18 cellular contexts compared by ENCODE assay signal in genomic region chr21:46554431-46555224, GRCh38. TPM values are rescaled to one million over a fixed set of nuclear protein-coding genes. Genes with fewer than 3 reads are reported as not detected.
DNase-seq lines count a peak whose midpoint lies in the region; ATAC-seq and TF ChIP-seq lines count a peak whose summit lies in the region.
"Had no signal": no experiment of that assay in that cellular context is flagged by ENCODE, and none has a peak within 500 bp of the region (broad histone marks: within the 10 kb centered on the region; RNA-seq: fewer than 3 reads in every experiment).

No MANE protein-coding gene starts in this region.

- no peak overlapping the region for H3K4me3 Mint-ChIP-seq in activated CD4-positive, alpha-beta T cell treated with anti-CD3 and anti-CD28 coated beads, Interleukin-2, amount 10 ng/mL, durations not matched to agents 7 days and 5 days
- peak overlapping the region in 1 of 2 donors; percentile 68 for H3K4me3 Mint-ChIP-seq in effector memory CD8-positive, alpha-beta T cell
- no peak overlapping the region for H3K4me3 Mint-ChIP-seq in HFFc6
- H3K4me3 Mint-ChIP-seq: activated CD4-positive, alpha-beta T cell treated with anti-CD3 and anti-CD28 coated beads for 36 hours; H9; IgD-negative memory B cell had no signal

- no peak for ATAC-seq in effector memory CD8-positive, alpha-beta T cell (replicated peaks)
- ATAC-seq in HG03097 (IDR thresholded peaks at IDR 0.05; ENCODE audit: low FRiP score, unreplicated experiment) (no peak), HG03039 (IDR thresholded peaks at IDR 0.05; ENCODE audit: unreplicated experiment) (no peak)
- ATAC-seq: activated CD4-positive, alpha-beta T cell treated with anti-CD3 and anti-CD28 coated beads for 36 hours; gastrocnemius medialis had no signal

- peaks cover 70% of the 10 kb centered on the region for H3K36me3 Mint-ChIP-seq in activated CD4-positive, alpha-beta T cell treated with anti-CD3 and anti-CD28 coated beads, Interleukin-2, amount 10 ng/mL, durations not matched to agents 7 days and 5 days (ENCODE audit: low read depth)
- peaks cover 52% of the 10 kb centered on the region for H3K36me3 Mint-ChIP-seq in effector memory CD8-positive, alpha-beta T cell (ENCODE audit: insufficient read depth)
- H3K36me3 Mint-ChIP-seq in HFFc6 (ENCODE audit: low read depth): peaks cover 18% of the 10 kb centered on the region

- H3K4me1 Mint-ChIP-seq in activated CD4-positive, alpha-beta T cell treated with anti-CD3 and anti-CD28 coated beads, Interleukin-2, amount 10 ng/mL, durations not matched to agents 7 days and 5 days: peaks cover 70% of the 10 kb centered on the region
- peaks cover 37 to 56% of the 10 kb centered on the region in 2 donors for H3K4me1 Mint-ChIP-seq in effector memory CD8-positive, alpha-beta T cell (ENCODE audit: low read depth in 2 of 2)
- H3K4me1 Mint-ChIP-seq in HFFc6 (ENCODE audit: low read depth): no peaks in the 10 kb centered on the region
- H3K4me1 Mint-ChIP-seq: H9 had no signal

- no peak for TF ChIP-seq CTCF in HFFc6 (IDR thresholded peaks at IDR 0.05)

- DNase-seq in activated CD4-positive, alpha-beta T cell treated with anti-CD3 and anti-CD28 coated beads, Interleukin-2, amount 10 ng/mL, durations not matched to agents 7 days and 5 days: no peak
- no peak for DNase-seq in activated CD4-positive, alpha-beta T cell treated with anti-CD3 and anti-CD28 coated beads, Interleukin-2, amount 50 U/mL, for 1 hour
- DNase-seq in COLO668 (lab: John Stamatoyannopoulos, UW; ENCODE audit: unreplicated experiment): peak; percentile 24
- DNase-seq in effector memory CD8-positive, alpha-beta T cell: no peak
- peak; percentile 79 for DNase-seq in mesenteric fat pad (ENCODE audit: low spot score)
- DNase-seq in HFFc6: no peak
- DNase-seq: activated CD4-positive, alpha-beta T cell treated with anti-CD3 and anti-CD28 coated beads for 36 hours; dermis blood vessel endothelial cell; erythroblast; gastrocnemius medialis; H9; MV-4-11; naive B cell; NCI-H2081 treated with DMSO at 0.1 percent for 48 hours; stimulated activated CD4-positive, alpha-beta T cell treated with anti-CD3 and anti-CD28 coated beads, Interleukin-2, amount 100 ng/mL, for 48 hours had no signal

- POLR2A ChIA-PET in activated CD4-positive, alpha-beta T cell treated with anti-CD3 and anti-CD28 coated beads, Interleukin-2, amount 10 ng/mL, durations not matched to agents 7 days and 5 days (lab: Charles Lee): no interaction called here

- H3K27me3 Mint-ChIP-seq in activated CD4-positive, alpha-beta T cell treated with anti-CD3 and anti-CD28 coated beads, Interleukin-2, amount 10 ng/mL, durations not matched to agents 7 days and 5 days: no peaks in the 10 kb centered on the region
- H3K27me3 Mint-ChIP-seq in effector memory CD8-positive, alpha-beta T cell: no peaks in the 10 kb centered on the region
- peaks cover 2% of the 10 kb centered on the region; the same call in 1 of the 2 replicates for H3K27me3 Mint-ChIP-seq in HFFc6 (ENCODE audit: insufficient read depth)
- H3K27me3 Mint-ChIP-seq: activated CD4-positive, alpha-beta T cell treated with anti-CD3 and anti-CD28 coated beads for 36 hours; IgD-negative memory B cell; naive B cell had no signal

- peak overlapping the region; percentile 16 for H3K27ac Mint-ChIP-seq in activated CD4-positive, alpha-beta T cell treated with anti-CD3 and anti-CD28 coated beads, Interleukin-2, amount 10 ng/mL, durations not matched to agents 7 days and 5 days
- H3K27ac Mint-ChIP-seq in effector memory CD8-positive, alpha-beta T cell: peak overlapping the region; percentile 83 to 93
- no peak overlapping the region for H3K27ac Mint-ChIP-seq in HFFc6
- H3K27ac Mint-ChIP-seq: activated CD4-positive, alpha-beta T cell treated with anti-CD3 and anti-CD28 coated beads for 36 hours had no signal

- no peaks in the 10 kb centered on the region for H3K9me3 Mint-ChIP-seq in activated CD4-positive, alpha-beta T cell treated with anti-CD3 and anti-CD28 coated beads, Interleukin-2, amount 10 ng/mL, durations not matched to agents 7 days and 5 days
- no peaks in the 10 kb centered on the region for H3K9me3 Mint-ChIP-seq in effector memory CD8-positive, alpha-beta T cell
- H3K9me3 Mint-ChIP-seq in HFFc6: no peaks in the 10 kb centered on the region
- H3K9me3 Mint-ChIP-seq: H9, IgD-negative memory B cell, naive B cell had no signal

- CTCF ChIA-PET in activated CD4-positive, alpha-beta T cell treated with anti-CD3 and anti-CD28 coated beads, Interleukin-2, amount 10 ng/mL, durations not matched to agents 7 days and 5 days (lab: Charles Lee): interaction anchor here (0.9 kb wide), 2 partner anchors 9 to 11 kb away, joined by 3 read pairs; no protein-coding TSS in a partner anchor

RNA-seq across cellular contexts. Expression of gene S100B, which starts 50.3 kb away (rescaled TPM):
- under 1 TPM; 0.25 to 0.32 TPM for total RNA-seq in activated CD4-positive, alpha-beta T cell treated with anti-CD3 and anti-CD28 coated beads, Interleukin-2, amount 10 ng/mL, durations not matched to agents 7 days and 5 days
- 102 TPM for total RNA-seq in mesenteric fat pad
- total RNA-seq in HFFc6 (2021; fragmentation: NEBNext Ultra II Directional; extraction: Animal tissue kit (Norgen Biotek cat#: 25700)): not detected
- total RNA-seq: activated CD4-positive, alpha-beta T cell treated with anti-CD3 and anti-CD28 coated beads for 36 hours; dermis blood vessel endothelial cell had no signal

Comparison
In these comparisons a context has a peak if more than half of its experiments do, and no peak if none do; other contexts are left out.
1. DNase-seq: peak in COLO668 (single experiment) and mesenteric fat pad (single experiment); none in activated CD4-positive, alpha-beta T cell treated with anti-CD3 and anti-CD28 coated beads, Interleukin-2, amount 10 ng/mL, durations not matched to agents 7 days and 5 days (single experiment), activated CD4-positive, alpha-beta T cell treated with anti-CD3 and anti-CD28 coated beads, Interleukin-2, amount 50 U/mL, for 1 hour (single experiment), effector memory CD8-positive, alpha-beta T cell (0 of 3) and HFFc6 (single experiment).
2. RNA of gene S100B, which starts 50.3 kb away (total RNA-seq): 102 TPM in mesenteric fat pad (single experiment); 0.25 to 0.32 TPM in activated CD4-positive, alpha-beta T cell treated with anti-CD3 and anti-CD28 coated beads, Interleukin-2, amount 10 ng/mL, durations not matched to agents 7 days and 5 days and not detected in HFFc6; every median in the first group is over 10 times any median in the second.